11 cellular contexts compared by ENCODE assay signal in genomic region chr10:44911081-44911540, GRCh38. TPM values are rescaled to one million over a fixed set of nuclear protein-coding genes. Genes with fewer than 3 reads are reported as not detected.
DNase-seq lines count a peak whose midpoint lies in the region; ATAC-seq, FAIRE-seq and TF ChIP-seq lines count a peak whose summit lies in the region.
"Had no signal": no experiment of that assay in that cellular context is flagged by ENCODE, and none has a peak within 500 bp of the region (broad histone marks: within the 10 kb centered on the region; RNA-seq: fewer than 3 reads in every experiment).

TSS of gene TMEM72 (plus strand) at chr10:44911337. CDS start at chr10:44911513, 176 bp downstream.

- H2BK15ac ChIP-seq in H1 (ENCODE audit: low read length) = peak within 1 kb of the TSS; percentile 98

- no peak within 1 kb of the TSS for H3K4me3 ChIP-seq in BLaER1 treated with 17β-estradiol and CSF1 and Interleukin-3, amounts not matched to agents 10 nM and 100 nM
- peak within 1 kb of the TSS; percentile 70 for H3K4me3 ChIP-seq in Loucy (ENCODE audit: low read length, poor library complexity, severe bottlenecking)
- no peak within 1 kb of the TSS for H3K4me3 ChIP-seq in H1 (ENCODE audit: extremely low read depth in 1 of 4, insufficient read depth in 2 of 4, low read depth in 3 of 4, low read length in 4 of 4)
- H3K4me3 ChIP-seq in mesodermal cell (ENCODE audit: extremely low read depth, insufficient read depth, low read length, poor library complexity, severe bottlenecking) = no peak within 1 kb of the TSS

- H4K5ac ChIP-seq in H1 (ENCODE audit: insufficient read length, low read depth, low read length) = no peak within 1 kb of the TSS

- TF ChIP-seq RAD21 in H1 (IDR thresholded peaks at IDR 0.05 in 1 of 2, conservative IDR thresholded peaks at IDR 0.05 in 1 of 2; ENCODE audit: low read depth in 2 of 2, low read length in 2 of 2) = 0 out of 4 replicates have a peak, but pooled peaks of 1 of the 2 experiments have one; percentile 17

- ATAC-seq in GM18505 (IDR thresholded peaks at IDR 0.05; ENCODE audit: unreplicated experiment) (no peak), GM18907 (IDR thresholded peaks at IDR 0.05; ENCODE audit: unreplicated experiment) (no peak)

- peak within 1 kb of the TSS; percentile 69 to 93 (median 86) for H3K4me2 ChIP-seq in BLaER1 treated with 17β-estradiol and CSF1 and Interleukin-3, amounts not matched to agents 10 nM and 100 nM
- H3K4me2 ChIP-seq in Loucy (ENCODE audit: low read depth, low read length, poor library complexity, severe bottlenecking) (peak within 1 kb of the TSS; percentile 97), H1 (ENCODE audit: insufficient read depth in 1 of 2, low read depth in 2 of 2, low read length in 2 of 2) (no peak within 1 kb of the TSS)

- WGBS in H1 (ENCODE audit: extremely low coverage in 1 of 2, insufficient coverage in 1 of 2, insufficient read length in 1 of 2, insufficient replicate concordance in 2 of 2, low coverage in 1 of 2, low lambda C conversion rate in 2 of 2, missing lambda C conversion rate in 1 of 2), 2 experiments = 67% methylated on average over 12 of the region's 12 CpGs; no CpG with 5 or more reads in 1 of the 2 experiments
- 39 to 40% methylated on average over 9 to 12 of the region's 12 CpGs for WGBS in mesodermal cell (ENCODE audit: insufficient coverage in 2 of 2), 2 experiments

- no peaks in the 10 kb centered on the region for H3K9me2 ChIP-seq in Loucy (replicated peaks; ENCODE audit: low read depth, low read length)

- TF ChIP-seq EP300 in H1 (IDR thresholded peaks at IDR 0.05; ENCODE audit: borderline replicate concordance in 1 of 2, low read depth in 2 of 2, low read length in 2 of 2) = no peak

- no peak within 1 kb of the TSS for H3K18ac ChIP-seq in H1 (ENCODE audit: extremely low read depth, low read length)

- H3K56ac ChIP-seq in H1 (replicated peaks; ENCODE audit: insufficient read length, low read depth, low read length) = no peak within 1 kb of the TSS

- no peak within 1 kb of the TSS for H2AK5ac ChIP-seq in H1 (ENCODE audit: low read depth, low read length)

- no peak within 1 kb of the TSS for H2BK120ac ChIP-seq in H1 (replicated peaks; ENCODE audit: low read depth, low read length)

- no peak within 1 kb of the TSS for H3K23ac ChIP-seq in H1 (ENCODE audit: insufficient read length)

- no peak within 1 kb of the TSS for H2BK12ac ChIP-seq in H1 (ENCODE audit: low read depth, low read length)

- no peak for TF ChIP-seq CTCF in Loucy (conservative IDR thresholded peaks at IDR 0.05; ENCODE audit: low read length)
- TF ChIP-seq CTCF in H1 (IDR thresholded peaks at IDR 0.05; ENCODE audit: control extremely low read depth in 1 of 3, insufficient read depth in 1 of 3, low read depth in 1 of 3, low read length in 3 of 3) = no peak

- H4K8ac ChIP-seq in H1 (ENCODE audit: extremely low read depth, insufficient read depth, low read length) = no peak within 1 kb of the TSS

- no peak within 1 kb of the TSS for H4K91ac ChIP-seq in H1 (replicated peaks; ENCODE audit: insufficient read length, low read length)

- POLR2A ChIA-PET in H1 (lab: Charles Lee; ENCODE audit: partially characterized antibody) = interaction anchor here (1.9 kb wide), 1 partner anchor 14 kb away, joined by 6 read pairs; no protein-coding TSS in a partner anchor

- H3K9me3 ChIP-seq in BLaER1 treated with 17β-estradiol and CSF1 and Interleukin-3, amounts not matched to agents 10 nM and 100 nM (replicated peaks in 1 of 11) = no peaks in the 10 kb centered on the region
- H3K9me3 ChIP-seq in Loucy (ENCODE audit: insufficient read depth, low read depth, low read length) (no peaks in the 10 kb centered on the region), H1 (ENCODE audit: insufficient read depth in 2 of 2, low read depth in 1 of 2, low read length in 1 of 2) (no peaks in the 10 kb centered on the region), mesodermal cell (ENCODE audit: control insufficient read depth, low read length) (no peaks in the 10 kb centered on the region)

- peaks cover 19% of the 10 kb centered on the region for H3F3A ChIP-seq in Loucy (ENCODE audit: low read depth)

- H2BK5ac ChIP-seq in H1 (ENCODE audit: low read depth, low read length) = no peak within 1 kb of the TSS

- H3K9ac ChIP-seq in BLaER1 treated with 17β-estradiol and CSF1 and Interleukin-3, amounts not matched to agents 10 nM and 100 nM = peak within 1 kb of the TSS in 7 of 11 experiments; percentile 7 to 72 (median 62); a peak in 7 of 22 replicates
- H3K9ac ChIP-seq in Loucy (ENCODE audit: low read depth, low read length, poor library complexity, severe bottlenecking) = peak within 1 kb of the TSS; percentile 78
- no peak within 1 kb of the TSS for H3K9ac ChIP-seq in H1 (replicated peaks in 1 of 4; ENCODE audit: extremely low read depth in 1 of 4, low read depth in 3 of 4, low read length in 3 of 4)

- CTCF ChIA-PET in H1 (lab: Charles Lee; ENCODE audit: partially characterized antibody) = interaction anchor here (0.6 to 1.7 kb wide), 3 partner anchors 17 to 49 kb away, joined by 3 to 5 read pairs (median 3); no protein-coding TSS in a partner anchor

- H3K23me2 ChIP-seq in H1 (ENCODE audit: low read depth, low read length) = no peaks in the 10 kb centered on the region

- H3K4ac ChIP-seq in H1 (replicated peaks; ENCODE audit: insufficient read length, low read depth, low read length) = no peak within 1 kb of the TSS

- peaks cover 44 to 88% (median 78%) of the 10 kb centered on the region in 10 experiments for H3K4me1 ChIP-seq in BLaER1 treated with 17β-estradiol and CSF1 and Interleukin-3, amounts not matched to agents 10 nM and 100 nM
- H3K4me1 ChIP-seq in Loucy (ENCODE audit: insufficient read depth, low read length, poor library complexity, severe bottlenecking) (peaks cover 70% of the 10 kb centered on the region), H1 (replicated peaks in 1 of 4; ENCODE audit: control insufficient read depth in 3 of 4, insufficient read depth in 4 of 4, low read length in 3 of 4) (peaks cover 9 to 17% (median 11%) of the 10 kb centered on the region in 4 experiments; a peak in 6 of 7 replicates), mesodermal cell (ENCODE audit: control insufficient read depth, insufficient read depth, low read length, poor library complexity, severe bottlenecking) (peaks cover 6% of the 10 kb centered on the region)

- H3K79me1 ChIP-seq in H1 (ENCODE audit: low read depth, low read length) = no peaks in the 10 kb centered on the region

- 0 out of 2 replicates have a peak within 1 kb of the TSS, but pooled peaks have one; percentile 48 for H2BK20ac ChIP-seq in H1 (ENCODE audit: low read length)

- no peaks in the 10 kb centered on the region; a peak in 1 of 22 replicates for H4K20me1 ChIP-seq in BLaER1 treated with 17β-estradiol and CSF1 and Interleukin-3, amounts not matched to agents 10 nM and 100 nM
- H4K20me1 ChIP-seq in Loucy (ENCODE audit: insufficient read depth, low read length, poor library complexity, severe bottlenecking) = no peaks in the 10 kb centered on the region
- no peaks in the 10 kb centered on the region for H4K20me1 ChIP-seq in H1 (replicated peaks in 1 of 2; ENCODE audit: control insufficient read depth in 1 of 2, insufficient read depth in 2 of 2, low read length in 2 of 2)

- peak; percentile 62 for FAIRE-seq in H1 (lab: Jason Lieb, UNC)

- H3K27me3 ChIP-seq in BLaER1 treated with 17β-estradiol and CSF1 and Interleukin-3, amounts not matched to agents 10 nM and 100 nM = no peaks in the 10 kb centered on the region
- no peaks in the 10 kb centered on the region for H3K27me3 ChIP-seq in Loucy (ENCODE audit: insufficient read depth, low read length, poor library complexity, severe bottlenecking)
- H3K27me3 ChIP-seq in H1 (replicated peaks in 1 of 4; ENCODE audit: control insufficient read depth in 3 of 4, extremely low read depth in 1 of 4, insufficient read depth in 3 of 4, low read length in 3 of 4) = no peaks in the 10 kb centered on the region

- TF ChIP-seq POLR2A in H1 (IDR thresholded peaks at IDR 0.05; ENCODE audit: control extremely low read depth in 1 of 2, low read depth in 2 of 2, low read length in 2 of 2) (no peak), GM18505 (IDR thresholded peaks at IDR 0.05; ENCODE audit: borderline replicate concordance, extremely low read depth, insufficient read depth, insufficient read length) (no peak)

- DNase-seq in H1 (ENCODE audit: low read depth in 1 of 2, low spot score in 2 of 2) (peak in 1 of 2 experiments; percentile 54), H4 (ENCODE audit: low spot score) (no peak)
- DNase-seq in stimulated activated naive CD4-positive, alpha-beta T cell treated with Interleukin-2 at 50 U/mL for 16 hours (lab: John Stamatoyannopoulos, UW) = no peak
- DNase-seq: CD4-positive, CD25-positive, alpha-beta regulatory T cell; immature natural killer cell; MM.1S had no signal

- H2AFZ ChIP-seq in Loucy (ENCODE audit: low read length) (no peak within 1 kb of the TSS), H1 (ENCODE audit: low read length) (no peak within 1 kb of the TSS)

- no peaks in the 10 kb centered on the region for H3K79me2 ChIP-seq in Loucy (ENCODE audit: insufficient read depth, low read length)
- no peaks in the 10 kb centered on the region for H3K79me2 ChIP-seq in H1 (ENCODE audit: control insufficient read depth in 1 of 2, insufficient read depth in 2 of 2, low read length in 2 of 2)

- no peaks in the 10 kb centered on the region for H3K36me3 ChIP-seq in BLaER1 treated with 17β-estradiol and CSF1 and Interleukin-3, amounts not matched to agents 10 nM and 100 nM
- H3K36me3 ChIP-seq in Loucy (ENCODE audit: insufficient read depth, low read length) (no peaks in the 10 kb centered on the region), H1 (ENCODE audit: control insufficient read depth in 2 of 4, insufficient read depth in 4 of 4, low read length in 3 of 4) (no peaks in the 10 kb centered on the region), mesodermal cell (ENCODE audit: control insufficient read depth, insufficient read depth, low read length) (no peaks in the 10 kb centered on the region)

- peak within 1 kb of the TSS in 9 of 11 experiments; percentile 72 to 88 (median 81); a peak in 16 of 22 replicates for H3K27ac ChIP-seq in BLaER1 treated with 17β-estradiol and CSF1 and Interleukin-3, amounts not matched to agents 10 nM and 100 nM
- H3K27ac ChIP-seq in H1 (ENCODE audit: low read depth, low read length) (no peak within 1 kb of the TSS), mesodermal cell (ENCODE audit: low read depth, low read length, severe bottlenecking) (peak within 1 kb of the TSS; percentile 2)

- H3K14ac ChIP-seq in H1 (ENCODE audit: insufficient read length) = no peak within 1 kb of the TSS

RNA-seq across cellular contexts. Expression of gene TMEM72, which starts in this region (rescaled TPM):
- total RNA-seq in H1 (2021; fragmentation: NEBNext Ultra II Directional; extraction: Animal tissue kit (Norgen Biotek cat#: 25700)) = not detected in 2 replicates
- polyA plus RNA-seq in H1 (2011; rRNA removed) = not detected in 2 replicates
- polyA plus RNA-seq in H1 (2011; cell fraction: cytosol; rRNA removed) = 0.03 TPM
- not detected for polyA plus RNA-seq in H1 (2011; cell fraction: nucleus; rRNA removed)
- not detected in 4 replicates for polyA plus RNA-seq in H1 (2012, experiment 1 of 2)
- polyA plus RNA-seq in H1 (2012, experiment 2 of 2) = not detected
- polyA plus RNA-seq in H1 (2013, experiment 1 of 2) = not detected
- not detected for polyA plus RNA-seq in H1 (2013, experiment 2 of 2)
- polyA minus RNA-seq in H1 (2011; rRNA and poly(A)+ RNA removed) = not detected in 2 replicates
- not detected for polyA minus RNA-seq in H1 (2011; cell fraction: cytosol; rRNA and poly(A)+ RNA removed)
- polyA minus RNA-seq in H1 (2011; cell fraction: nucleus; rRNA and poly(A)+ RNA removed) = not detected
- polyA plus RNA-seq in mesodermal cell (2013, experiment 1 of 2) = 0.26 TPM
- 0.10 TPM for polyA plus RNA-seq in mesodermal cell (2013, experiment 2 of 2)
- not detected in 2 replicates for total RNA-seq in H4 (2014; rRNA removed; shearing (Covaris generic))
- total RNA-seq: CD4-positive, CD25-positive, alpha-beta regulatory T cell had no signal
- polyA plus RNA-seq: CD4-positive, CD25-positive, alpha-beta regulatory T cell; immature natural killer cell had no signal

Comparison
In these comparisons a context has a peak if more than half of its experiments do, and no peak if none do; other contexts are left out.
1. H3K4me2 ChIP-seq: peak in BLaER1 treated with 17β-estradiol and CSF1 and Interleukin-3, amounts not matched to agents 10 nM and 100 nM (11 of 11) and Loucy (single experiment); none in H1 (0 of 2).
2. H3K9ac ChIP-seq: peak in BLaER1 treated with 17β-estradiol and CSF1 and Interleukin-3, amounts not matched to agents 10 nM and 100 nM (7 of 11) and Loucy (single experiment); none in H1 (0 of 4).